Comparison of ENCODE assay signal across 8 cellular contexts in genomic region chr17:32518856-32519768, GRCh38. TPM values are rescaled to one million over a fixed set of nuclear protein-coding genes. Genes with fewer than 3 reads are reported as not detected.
DNase-seq lines count a peak whose midpoint lies in the region; ATAC-seq, FAIRE-seq and TF ChIP-seq lines count a peak whose summit lies in the region.

No MANE protein-coding gene starts in this region.

- DNase-seq in NCI-H2029 treated with DMSO at 0.1 percent for 48 hours (lab: John Stamatoyannopoulos, UW) (peak; percentile 36), NOMO-1 treated with DMSO at 0.1 percent for 48 hours (lab: John Stamatoyannopoulos, UW; ENCODE audit: unreplicated experiment) (no peak), D721Med (ENCODE audit: insufficient read length, low spot score) (no peak)
- DNase-seq in activated CD4-positive, alpha-beta T cell treated with anti-CD3 and anti-CD28 coated beads, Interleukin-2, amount 50 U/mL, for 4 hours: peak; percentile 67 to 68
- peak; percentile 82 for DNase-seq in stimulated activated naive CD8-positive, alpha-beta T cell treated with anti-CD3 and anti-CD28 coated beads, Interleukin-15, Interleukin-2, amounts not matched to agents 100 U/mL and 50 U/mL, for 24 hours

- no peak for FAIRE-seq in D721Med (lab: Jason Lieb, UNC)

- peak; percentile 22 for ATAC-seq in stimulated activated naive CD8-positive, alpha-beta T cell treated with anti-CD3 and anti-CD28 coated beads, Interleukin-15, Interleukin-2, amounts not matched to agents 100 U/mL and 50 U/mL, for 24 hours

- H3K36me3 ChIP-seq in ectodermal cell (ENCODE audit: control insufficient read depth, insufficient read depth, low read length) (no peaks in the 10 kb centered on the region), mesodermal cell (ENCODE audit: control insufficient read depth, insufficient read depth, low read length) (no peaks in the 10 kb centered on the region)

- peak overlapping the region; percentile 96 for H3K27ac ChIP-seq in ectodermal cell (ENCODE audit: insufficient read depth, low read depth, low read length, poor library complexity, severe bottlenecking)
- H3K27ac ChIP-seq in mesodermal cell (ENCODE audit: low read depth, low read length, severe bottlenecking): peak overlapping the region; percentile 95

- H3K9me3 ChIP-seq in ectodermal cell (ENCODE audit: control insufficient read depth, low read length) (no peaks in the 10 kb centered on the region), mesodermal cell (ENCODE audit: control insufficient read depth, low read length) (no peaks in the 10 kb centered on the region)

- H3K4me3 ChIP-seq in GM08714 (ENCODE audit: low read length) (peak overlapping the region; percentile 43; the same call in 1 of the 2 replicates), ectodermal cell (ENCODE audit: insufficient read depth, low read depth, low read length) (peak overlapping the region; percentile 41), mesodermal cell (ENCODE audit: extremely low read depth, insufficient read depth, low read length, poor library complexity, severe bottlenecking) (peak overlapping the region; percentile 34)

- TF ChIP-seq CTCF in D721Med (IDR thresholded peaks at IDR 0.05; ENCODE audit: insufficient read depth, missing control alignments): no peak

- H3K27me3 ChIP-seq in ectodermal cell (ENCODE audit: control insufficient read depth, insufficient read depth, low read length, poor library complexity, severe bottlenecking): no peaks in the 10 kb centered on the region

- H3K4me1 ChIP-seq in ectodermal cell (ENCODE audit: control insufficient read depth, insufficient read depth, low read length): peaks cover 46% of the 10 kb centered on the region
- peaks cover 45% of the 10 kb centered on the region for H3K4me1 ChIP-seq in mesodermal cell (ENCODE audit: control insufficient read depth, insufficient read depth, low read length, poor library complexity, severe bottlenecking)

- WGBS in ectodermal cell, 2 experiments: 3 to 4% methylated on average over 83 to 84 of the region's 84 CpGs
- 3% methylated on average over 42 to 70 of the region's 84 CpGs for WGBS in mesodermal cell (ENCODE audit: insufficient coverage in 2 of 2), 2 experiments

RNA-seq across cellular contexts. Expression of gene CDK5R1, which starts 32.3 kb away (rescaled TPM):
- 17.9 TPM for polyA plus RNA-seq in ectodermal cell (2013, experiment 1 of 4)
- 13.2 TPM for polyA plus RNA-seq in ectodermal cell (2013, experiment 2 of 4)
- polyA plus RNA-seq in ectodermal cell (2013, experiment 3 of 4): 12.9 TPM
- 13.2 TPM for polyA plus RNA-seq in ectodermal cell (2013, experiment 4 of 4)
- 6.6 TPM for polyA plus RNA-seq in mesodermal cell (2013, experiment 1 of 2)
- polyA plus RNA-seq in mesodermal cell (2013, experiment 2 of 2): 4.0 TPM

Comparison
In these comparisons a context has a peak if more than half of its experiments do, and no peak if none do; other contexts are left out.
1. DNase-seq: peak in NCI-H2029 treated with DMSO at 0.1 percent for 48 hours (single experiment), activated CD4-positive, alpha-beta T cell treated with anti-CD3 and anti-CD28 coated beads, Interleukin-2, amount 50 U/mL, for 4 hours (2 of 2) and stimulated activated naive CD8-positive, alpha-beta T cell treated with anti-CD3 and anti-CD28 coated beads, Interleukin-15, Interleukin-2, amounts not matched to agents 100 U/mL and 50 U/mL, for 24 hours (single experiment); none in NOMO-1 treated with DMSO at 0.1 percent for 48 hours (single experiment) and D721Med (single experiment).
2. Peak in every context shown above with its lines, with median percentiles within 50 percentile points of each other: H3K4me3 ChIP-seq.